Comparison of ENCODE assay signal across 1 cellular context in genomic region chr21:44802396-44803153, GRCh38.
TF ChIP-seq lines count a peak whose summit lies in the region.

No MANE protein-coding gene starts in this region.

TF ChIP-seq in HepG2, 621 proteins besides CTCF, POLR2A, EP300 and RAD21 (continued from another document and continues in another):
- no peak for TF ChIP-seq ATF1 (CRISPR knock-in tag; IDR thresholded peaks at IDR 0.05)
- no peak for TF ChIP-seq BCLAF1 (IDR thresholded peaks at IDR 0.05)
- TF ChIP-seq GTF3A (CRISPR knock-in tag; conservative IDR thresholded peaks at IDR 0.05): no peak
- TF ChIP-seq ZBTB25 (CRISPR knock-in tag; IDR thresholded peaks at IDR 0.05): no peak
- peak; percentile 79 for TF ChIP-seq ZNF652 (CRISPR knock-in tag; IDR thresholded peaks at IDR 0.05; ENCODE audit: borderline replicate concordance, low read depth)
- TF ChIP-seq SATB2 (CRISPR knock-in tag; IDR thresholded peaks at IDR 0.05): no peak
- TF ChIP-seq CBX2 (IDR thresholded peaks at IDR 0.05; ENCODE audit: low read depth, low read length): no peak
- no peak for TF ChIP-seq CBX2 (CRISPR knock-in tag; IDR thresholded peaks at IDR 0.05; ENCODE audit: low read depth)
- TF ChIP-seq THYN1 (CRISPR knock-in tag; IDR thresholded peaks at IDR 0.05; ENCODE audit: borderline replicate concordance, low read depth): no peak
- 0 out of 2 replicates have a peak, but pooled peaks have one; percentile 19 for TF ChIP-seq AHDC1 (CRISPR knock-in tag; IDR thresholded peaks at IDR 0.05; ENCODE audit: borderline replicate concordance)
- TF ChIP-seq ZNF510 (CRISPR knock-in tag; IDR thresholded peaks at IDR 0.05; ENCODE audit: low read depth): 0 out of 2 replicates have a peak, but pooled peaks have one; percentile 61
- no peak; the same call in 1 of the 2 replicates for TF ChIP-seq ZNF205 (CRISPR knock-in tag; IDR thresholded peaks at IDR 0.05)
- TF ChIP-seq ZNF629 (CRISPR knock-in tag; conservative IDR thresholded peaks at IDR 0.05): peak; percentile 48; the same call in 1 of the 2 replicates
- no peak for TF ChIP-seq ADNP (CRISPR knock-in tag; IDR thresholded peaks at IDR 0.05)
- TF ChIP-seq ZNF773 (CRISPR knock-in tag; IDR thresholded peaks at IDR 0.05; ENCODE audit: borderline replicate concordance): no peak
- TF ChIP-seq ZNF879 (CRISPR knock-in tag; IDR thresholded peaks at IDR 0.05): no peak
- TF ChIP-seq NFKBIZ (CRISPR knock-in tag; IDR thresholded peaks at IDR 0.05): no peak
- TF ChIP-seq MLXIP (CRISPR knock-in tag; IDR thresholded peaks at IDR 0.05; ENCODE audit: borderline replicate concordance): no peak
- peak; percentile 40 for TF ChIP-seq RARA (CRISPR knock-in tag; IDR thresholded peaks at IDR 0.05)
- TF ChIP-seq MYPOP (CRISPR knock-in tag; IDR thresholded peaks at IDR 0.05): no peak
- no peak for TF ChIP-seq RELA (CRISPR knock-in tag; IDR thresholded peaks at IDR 0.05)
- TF ChIP-seq ZNF281 (CRISPR knock-in tag; IDR thresholded peaks at IDR 0.05; ENCODE audit: borderline replicate concordance): no peak
- no peak for TF ChIP-seq ZBTB3 (CRISPR knock-in tag; IDR thresholded peaks at IDR 0.05; ENCODE audit: borderline replicate concordance, low read depth)
- no peak for TF ChIP-seq ZNF710 (CRISPR knock-in tag; IDR thresholded peaks at IDR 0.05; ENCODE audit: borderline replicate concordance)
- TF ChIP-seq SMC3 (IDR thresholded peaks at IDR 0.05; ENCODE audit: low read length): no peak
- TF ChIP-seq ZFP41 (CRISPR knock-in tag; IDR thresholded peaks at IDR 0.05; ENCODE audit: borderline replicate concordance): no peak
- no peak for TF ChIP-seq ESRRA (CRISPR knock-in tag; IDR thresholded peaks at IDR 0.05; ENCODE audit: low read depth)
- TF ChIP-seq MAX (IDR thresholded peaks at IDR 0.05): peak; percentile 79
- no peak for TF ChIP-seq BRCA1 (CRISPR knock-in tag; IDR thresholded peaks at IDR 0.05)
- TF ChIP-seq ZNF547 (CRISPR knock-in tag; IDR thresholded peaks at IDR 0.05): 0 out of 2 replicates have a peak, but pooled peaks have one; percentile 14
- no peak for TF ChIP-seq SMAD3 (CRISPR knock-in tag; IDR thresholded peaks at IDR 0.05)
- no peak for TF ChIP-seq ZBTB2 (CRISPR knock-in tag; IDR thresholded peaks at IDR 0.05; ENCODE audit: low read depth)
- TF ChIP-seq KDM1A (CRISPR knock-in tag; IDR thresholded peaks at IDR 0.05): no peak
- TF ChIP-seq ZGPAT (CRISPR knock-in tag; IDR thresholded peaks at IDR 0.05): peak; percentile 40; the same call in 1 of the 2 replicates
